1 cellular context compared by ENCODE assay signal in genomic region chr9:125757834-125758233, GRCh38.
TF ChIP-seq lines count a peak whose summit lies in the region.

No MANE protein-coding gene starts in this region.

TF ChIP-seq in K562, 482 proteins besides CTCF, POLR2A, EP300 and RAD21 (continued from another document):
- TF ChIP-seq TEAD1 (CRISPR knock-in tag; IDR thresholded peaks at IDR 0.05) (no peak), ZNF512 (tag; IDR thresholded peaks at IDR 0.05) (no peak), CCAR2 (IDR thresholded peaks at IDR 0.05; ENCODE audit: low read depth, low read length) (no peak), HNRNPH1 (optimal IDR thresholded peaks at IDR 0.05; ENCODE audit: low read depth, low read length) (no peak)
